28 cellular contexts compared by ENCODE assay signal in genomic region chr15:45328663-45329062, GRCh38.
"Had no signal": no experiment of that assay in that cellular context is flagged by ENCODE, and none has a peak within 500 bp of the region (broad histone marks: within the 10 kb centered on the region; RNA-seq: fewer than 3 reads in every experiment).

No MANE protein-coding gene starts in this region.

- H3K4me1 Mint-ChIP-seq: activated CD4-positive, alpha-beta T cell treated with anti-CD3 and anti-CD28 coated beads, Interleukin-2, amount 10 ng/mL, durations not matched to agents 7 days and 5 days had no signal

- ATAC-seq: activated T-cell treated with anti-CD3 and anti-CD28 coated beads, Interleukin-2, amount 50 U/mL, for 4 hours; T-cell had no signal

- H3K27me3 ChIP-seq: brain microvascular endothelial cell had no signal

- H3K27ac ChIP-seq: brain microvascular endothelial cell, KMS-11, SK-N-MC, VCaP had no signal

- DNase-seq: activated CD4-positive, alpha-beta memory T cell treated with anti-CD3 and anti-CD28 coated beads for 36 hours; activated CD4-positive, alpha-beta T cell treated with anti-CD3 and anti-CD28 coated beads, Interleukin-2, amount 10 ng/mL, durations not matched to agents 7 days and 5 days; activated CD4-positive, CD25-positive, alpha-beta regulatory T cell; activated CD8-positive, alpha-beta memory T cell treated with anti-CD3 and anti-CD28 coated beads for 24 hours; activated effector memory CD4-positive, alpha-beta T cell treated with anti-CD3 and anti-CD28 coated beads, Interleukin-2, amount 50 U/mL, for 16 hours; activated naive CD4-positive, alpha-beta T cell treated with Interleukin-2 at 50 U/mL for 16 hours; activated T-cell treated with anti-CD3 and anti-CD28 coated beads, Interleukin-2, amount 50 U/mL, for 4 hours; brain microvascular endothelial cell; cerebellar nuclear complex; MM.1S; NCI-H1105; NCI-H1436; NCI-H1694 treated with DMSO at 0.1 percent for 48 hours; NCI-H2029 treated with DMSO at 0.1 percent for 48 hours; NCI-H2227 treated with DMSO at 0.1 percent for 48 hours; NCI-H446 treated with DMSO at 0.1 percent for 48 hours; NCI-H524 treated with DMSO at 0.1 percent for 48 hours; NCI-H748 treated with DMSO at 0.1 percent for 48 hours; NK-92 treated with Interleukin-12 subunit alpha and Interleukin-12 subunit beta, amount 100 ng/mL, for 24 hours; OCI-M1; SHP77; T-cell; T-helper 2 cell; T1000 had no signal

- H3K27ac Mint-ChIP-seq: activated CD4-positive, alpha-beta memory T cell treated with anti-CD3 and anti-CD28 coated beads for 36 hours; activated CD4-positive, alpha-beta T cell treated with anti-CD3 and anti-CD28 coated beads, Interleukin-2, amount 10 ng/mL, durations not matched to agents 7 days and 5 days; activated naive CD8-positive, alpha-beta T cell; T-cell had no signal

- H3K36me3 ChIP-seq: brain microvascular endothelial cell had no signal

- H3K36me3 Mint-ChIP-seq: activated CD4-positive, alpha-beta memory T cell treated with anti-CD3 and anti-CD28 coated beads for 36 hours; activated naive CD8-positive, alpha-beta T cell; T-cell had no signal

- H3K4me3 Mint-ChIP-seq: activated CD4-positive, alpha-beta memory T cell treated with anti-CD3 and anti-CD28 coated beads for 36 hours; activated CD4-positive, alpha-beta T cell treated with anti-CD3 and anti-CD28 coated beads, Interleukin-2, amount 10 ng/mL, durations not matched to agents 7 days and 5 days; activated naive CD8-positive, alpha-beta T cell; activated T-cell treated with anti-CD3 and anti-CD28 coated beads, Interleukin-2, amount 50 U/mL, for 4 hours; T-cell had no signal

- H3K9ac ChIP-seq: KMS-11 had no signal

- H3K4me2 ChIP-seq: KMS-11 had no signal

- H3K9me3 Mint-ChIP-seq: activated CD4-positive, alpha-beta memory T cell treated with anti-CD3 and anti-CD28 coated beads for 36 hours; activated CD4-positive, alpha-beta T cell treated with anti-CD3 and anti-CD28 coated beads, Interleukin-2, amount 10 ng/mL, durations not matched to agents 7 days and 5 days; activated T-cell treated with anti-CD3 and anti-CD28 coated beads, Interleukin-2, amount 50 U/mL, for 4 hours; T-cell had no signal

- H3K4me3 ChIP-seq: SK-N-MC had no signal
